Comparison of ENCODE assay signal across 27 cellular contexts in genomic region chr19:38449518-38449917, GRCh38. TPM values are rescaled to one million over a fixed set of nuclear protein-coding genes. Genes with fewer than 3 reads are reported as not detected.
DNase-seq lines count a peak whose midpoint lies in the region; ATAC-seq, FAIRE-seq and TF ChIP-seq lines count a peak whose summit lies in the region.
"Had no signal": no experiment of that assay in that cellular context is flagged by ENCODE, and none has a peak within 500 bp of the region (broad histone marks: within the 10 kb centered on the region; RNA-seq: fewer than 3 reads in every experiment).

No MANE protein-coding gene starts in this region.

- no TSS peak for BruUV-seq in K562 (replicated peaks; lab: Mats Ljungman, UMichigan)

- POLR2A ChIA-PET in HEK293 (lab: Yijun Ruan, JAX) (no interaction called here), K562 (lab: Yijun Ruan, JAX) (interaction anchor here (1.5 kb wide), 1 partner anchor 24 kb away, joined by 4 read pairs; the partner anchor contains the start of gene RASGRP4)

- no peaks in the 10 kb centered on the region for H3K79me2 ChIP-seq in K562 (ENCODE audit: control insufficient read depth, insufficient read depth, low read length)

- H3K36me3 ChIP-seq in HEK293 (ENCODE audit: control insufficient read depth in 2 of 2, insufficient read depth in 1 of 2, low read length in 2 of 2) (no peaks in the 10 kb centered on the region), K562 (ENCODE audit: control insufficient read depth, insufficient read depth, low read length) (peaks cover 25% of the 10 kb centered on the region; the same call in 1 of the 3 replicates), skeletal muscle tissue (ENCODE audit: control insufficient read depth in 3 of 3, insufficient read depth in 3 of 3, low read length in 3 of 3) (peaks cover 67 to 80% (median 70%) of the 10 kb centered on the region in 3 donors)

- in situ Hi-C loops in K562 (cut with MboI): no loop called here

- 56% methylated on average over 5 of the region's 5 CpGs for WGBS in K562 (ENCODE audit: insufficient coverage, low coverage, missing lambda C conversion rate)

- H3K4me1 ChIP-seq in HEK293 (ENCODE audit: control insufficient read depth, insufficient read depth, low read length) (no peaks in the 10 kb centered on the region), K562 (replicated peaks in 1 of 2; ENCODE audit: control insufficient read depth in 2 of 2, insufficient read depth in 2 of 2, low read length in 2 of 2) (peaks cover 5 to 26% of the 10 kb centered on the region in 2 experiments), skeletal muscle tissue (ENCODE audit: control insufficient read depth in 3 of 3, insufficient read depth in 3 of 3, low read length in 3 of 3) (peaks cover 0 to 31% (median 15%) of the 10 kb centered on the region in 3 donors)
- H3K4me1 ChIP-seq: Caco-2 had no signal

- no peak for DNase-seq in K562 (ENCODE audit: extremely low read depth in 1 of 4, low spot score in 3 of 4)
- peak; percentile 18 for DNase-seq in myocyte (ENCODE audit: low read depth)
- DNase-seq in AG08396 (ENCODE audit: low spot score): no peak
- no peak for DNase-seq in DMS 273 (lab: John Stamatoyannopoulos, UW; ENCODE audit: unreplicated experiment)
- DNase-seq: ACHN; AML-193; Caco-2; CD4-positive, alpha-beta T cell; DMS153; DMS79; GDM1; HCEC 1CT; HFFc6; KBM-7 had no signal

- no peak overlapping the region for H2AFZ ChIP-seq in K562 (ENCODE audit: low read depth, low read length)

- CTCF ChIA-PET in HEK293 (lab: Yijun Ruan, JAX) (no interaction called here), K562 (lab: Yijun Ruan, JAX; ENCODE audit: low intra/inter-chr PET ratio) (no interaction called here)

- H3K9ac ChIP-seq in K562 (ENCODE audit: insufficient read depth in 1 of 2, low read depth in 2 of 2, low read length in 2 of 2) (no peak overlapping the region), skeletal muscle tissue (ENCODE audit: low read depth in 1 of 3, low read length in 3 of 3) (no peak overlapping the region)

- no peak for FAIRE-seq in K562 (lab: Jason Lieb, UNC)
- FAIRE-seq: D721Med, GM12892, GM18507, H54 had no signal

- H3K27me3 ChIP-seq in K562 (ENCODE audit: control insufficient read depth in 2 of 2, insufficient read depth in 2 of 2, low read length in 2 of 2) (no peaks in the 10 kb centered on the region), skeletal muscle tissue (ENCODE audit: control insufficient read depth in 3 of 3, insufficient read depth in 3 of 3, low read length in 3 of 3) (no peaks in the 10 kb centered on the region)

- no peak for TF ChIP-seq RAD21 in K562 (CRISPR knock-in tag; conservative IDR thresholded peaks at IDR 0.05 in 1 of 2, IDR thresholded peaks at IDR 0.05 in 1 of 2)

- intact Hi-C loops in K562 (cut with micrococcal nuclease): no loop called here

- TF ChIP-seq CTCF in HEK293 (tag by site-specific recombination; IDR thresholded peaks at IDR 0.05): no peak
- TF ChIP-seq CTCF in K562 (IDR thresholded peaks at IDR 0.05 in 2 of 3, conservative IDR thresholded peaks at IDR 0.05 in 1 of 3; ENCODE audit: insufficient read depth in 2 of 3, low read depth in 1 of 3, low read length in 3 of 3): no peak

- H3K27ac ChIP-seq in HEK293 (ENCODE audit: extremely low read depth, low read depth, low read length) (no peak overlapping the region), K562 (ENCODE audit: extremely low read depth, low read depth, low read length) (no peak overlapping the region), skeletal muscle tissue (ENCODE audit: low read depth, low read length) (peak overlapping the region; percentile 40)
- H3K27ac ChIP-seq: C4-2B, HL-60 had no signal

- ATAC-seq in K562 (no peak), GM21381 (IDR thresholded peaks at IDR 0.05; ENCODE audit: unreplicated experiment) (no peak)

- no peak for TF ChIP-seq EP300 in K562 (IDR thresholded peaks at IDR 0.05; ENCODE audit: low read length)

- no peaks in the 10 kb centered on the region for H3K9me3 ChIP-seq in HEK293 (ENCODE audit: control insufficient read depth, insufficient read depth, low read depth, low read length)
- no peaks in the 10 kb centered on the region for H3K9me3 ChIP-seq in K562 (replicated peaks; ENCODE audit: control insufficient read depth, insufficient read depth, low read depth, low read length)
- no peaks in the 10 kb centered on the region for H3K9me3 ChIP-seq in skeletal muscle tissue (ENCODE audit: control insufficient read depth in 3 of 3, low read length in 3 of 3)
- H3K9me3 ChIP-seq: Caco-2 had no signal

- no peak for TF ChIP-seq POLR2A in K562 (conservative IDR thresholded peaks at IDR 0.05)

- H4K20me1 ChIP-seq in K562 (replicated peaks; ENCODE audit: control insufficient read depth, insufficient read depth, low read length): no peaks in the 10 kb centered on the region

- H3K4me2 ChIP-seq in K562 (ENCODE audit: insufficient read depth, low read length): no peak overlapping the region

- H3K9me1 ChIP-seq in K562 (ENCODE audit: control insufficient read depth, insufficient read depth, low read length): no peaks in the 10 kb centered on the region

- no peak overlapping the region for H3K4me3 ChIP-seq in HEK293 (ENCODE audit: low read depth, low read length)
- H3K4me3 ChIP-seq in K562: no peak overlapping the region
- H3K4me3 ChIP-seq in skeletal muscle tissue (ENCODE audit: low read length in 3 of 3): no peak overlapping the region

TF ChIP-seq in HEK293, 187 proteins besides CTCF, POLR2A, EP300 and RAD21 (continues in another document):
- TF ChIP-seq MZF1 (tag by site-specific recombination; IDR thresholded peaks at IDR 0.05; ENCODE audit: borderline replicate concordance): no peak

TF ChIP-seq in K562, 482 proteins besides CTCF, POLR2A, EP300 and RAD21 (continues in another document):
- no peak for TF ChIP-seq PURB (CRISPR knock-in tag; IDR thresholded peaks at IDR 0.05; ENCODE audit: low read depth)

RNA-seq across cellular contexts. Expression of gene RYR1, which starts 16.0 kb away (rescaled TPM):
- 52.1 and 114 TPM in 2 replicates for total RNA-seq in K562 (2011; cell fraction: chromatin; rRNA removed; ENCODE audit: low replicate concordance)
- 41.3 and 44.4 TPM in 2 replicates for total RNA-seq in K562 (2011; cell fraction: nucleolus; rRNA removed)
- total RNA-seq in K562 (2011; cell fraction: nucleoplasm; rRNA removed): 47.0 and 64.5 TPM in 2 replicates
- total RNA-seq in K562 (2014; rRNA removed) (4.6 and 5.1 TPM in 2 replicates), K562 (2014; rRNA removed; fragmentation: Illumina TruSeq; extraction: Trizol) (2.3 and 2.9 TPM in 2 replicates), K562 (2015; rRNA removed; fragmentation: Illumina TruSeq; extraction: Trizol) (2.7 and 3.1 TPM in 2 replicates), K562 (2021) (5.3 and 7.4 TPM in 2 replicates), myocyte (166 and 168 TPM in 2 replicates), skeletal muscle tissue (243 TPM)
- polyA plus RNA-seq in K562 (2011; rRNA removed) (3.0 and 3.7 TPM in 2 replicates), K562 (2014; fragmentation: Illumina TruSeq; extraction: Trizol) (6.0 and 7.4 TPM in 2 replicates), K562 (2014; fragmentation: Nextera tagmentation; extraction: Ambion mirVana) (under 1 TPM; 0.11 to 0.58 TPM), K562 (2014; rRNA removed) (5.6 and 6.6 TPM in 2 replicates)
- 3.6 and 4.2 TPM in 2 replicates for polyA plus RNA-seq in K562 (2011; cell fraction: cytosol; rRNA removed)
- polyA plus RNA-seq in K562 (2011; cell fraction: nucleus; rRNA removed): 23.2 and 44.6 TPM in 2 replicates
- polyA plus RNA-seq in K562 (2012): 6.7 and 7.4 TPM in 2 replicates
- polyA minus RNA-seq in K562 (2011; rRNA and poly(A)+ RNA removed): 2.7 and 10.5 TPM in 2 replicates
- 3.2 and 9.9 TPM in 2 replicates for polyA minus RNA-seq in K562 (2011; cell fraction: cytosol; rRNA and poly(A)+ RNA removed)
- 9.3 and 13.7 TPM in 2 replicates for polyA minus RNA-seq in K562 (2011; cell fraction: nucleus; rRNA and poly(A)+ RNA removed)
- polyA plus RNA-seq in myocyte (2012): 99.1 TPM
- total RNA-seq: A172, HFFc6, HT1080 had no signal

RNA-seq across cellular contexts. Expression of gene RASGRP4, which starts 23.5 kb away (rescaled TPM):
- total RNA-seq in K562 (2011; cell fraction: chromatin; rRNA removed; ENCODE audit: low replicate concordance): 5.4 and 14.4 TPM in 2 replicates
- 6.4 and 8.8 TPM in 2 replicates for total RNA-seq in K562 (2011; cell fraction: nucleolus; rRNA removed)
- 5.6 and 10.2 TPM in 2 replicates for total RNA-seq in K562 (2011; cell fraction: nucleoplasm; rRNA removed)
- total RNA-seq in K562 (2014; rRNA removed) (2.8 and 3.8 TPM in 2 replicates), K562 (2014; rRNA removed; fragmentation: Illumina TruSeq; extraction: Trizol) (1.1 TPM in 2 replicates), K562 (2015; rRNA removed; fragmentation: Illumina TruSeq; extraction: Trizol) (3.5 and 3.8 TPM in 2 replicates), K562 (2021) (3.9 TPM in 2 replicates), myocyte (0.16 and 0.19 TPM in 2 replicates), skeletal muscle tissue (1.0 TPM)
- polyA plus RNA-seq in K562 (2011; rRNA removed) (4.5 and 11.4 TPM in 2 replicates), K562 (2014; fragmentation: Illumina TruSeq; extraction: Trizol) (4.4 and 4.8 TPM in 2 replicates), K562 (2014; fragmentation: Nextera tagmentation; extraction: Ambion mirVana) (under 1 TPM; 0.39 to 0.55 TPM), K562 (2014; rRNA removed) (3.4 and 4.6 TPM in 2 replicates)
- polyA plus RNA-seq in K562 (2011; cell fraction: cytosol; rRNA removed): 11.2 and 13.0 TPM in 2 replicates
- polyA plus RNA-seq in K562 (2011; cell fraction: nucleus; rRNA removed): 23.4 and 27.1 TPM in 2 replicates
- 5.5 and 22.2 TPM in 2 replicates for polyA plus RNA-seq in K562 (2012)
- 1.8 and 2.5 TPM in 2 replicates for polyA minus RNA-seq in K562 (2011; rRNA and poly(A)+ RNA removed)
- 4.3 and 6.2 TPM in 2 replicates for polyA minus RNA-seq in K562 (2011; cell fraction: cytosol; rRNA and poly(A)+ RNA removed)
- polyA minus RNA-seq in K562 (2011; cell fraction: nucleus; rRNA and poly(A)+ RNA removed): 3.0 and 5.6 TPM in 2 replicates
- 0.20 TPM for polyA plus RNA-seq in myocyte (2012)
- total RNA-seq: A172, Caco-2, Daoy, HFFc6, HT1080 had no signal
- polyA plus RNA-seq: BJ had no signal

RNA-seq across cellular contexts. Expression of gene FAM98C, which starts 46.6 kb away (rescaled TPM):
- total RNA-seq in K562 (2011; cell fraction: chromatin; rRNA removed; ENCODE audit: low replicate concordance): 20.3 and 72.0 TPM in 2 replicates
- total RNA-seq in K562 (2011; cell fraction: nucleolus; rRNA removed): 76.2 and 91.1 TPM in 2 replicates
- total RNA-seq in K562 (2011; cell fraction: nucleoplasm; rRNA removed): 41.2 and 45.5 TPM in 2 replicates
- total RNA-seq in K562 (2014; rRNA removed): 28.3 and 31.2 TPM in 2 replicates
- total RNA-seq in K562 (2014; rRNA removed; fragmentation: Illumina TruSeq; extraction: Trizol): 6.8 and 7.2 TPM in 2 replicates
- total RNA-seq in K562 (2015; rRNA removed; fragmentation: Illumina TruSeq; extraction: Trizol): 12.6 and 13.7 TPM in 2 replicates
- 26.0 and 26.7 TPM in 2 replicates for total RNA-seq in K562 (2021)
- 16.0 and 22.7 TPM in 2 replicates for polyA plus RNA-seq in K562 (2011; rRNA removed)
- polyA plus RNA-seq in K562 (2011; cell fraction: cytosol; rRNA removed): 25.2 and 53.5 TPM in 2 replicates
- 72.4 and 115 TPM in 2 replicates for polyA plus RNA-seq in K562 (2011; cell fraction: nucleus; rRNA removed)
- polyA plus RNA-seq in K562 (2012): 18.2 and 37.7 TPM in 2 replicates
- 9.6 and 13.1 TPM in 2 replicates for polyA plus RNA-seq in K562 (2014; fragmentation: Illumina TruSeq; extraction: Trizol)
- polyA plus RNA-seq in K562 (2014; fragmentation: Nextera tagmentation; extraction: Ambion mirVana): 1 to 10 TPM; 1.7 to 4.3 TPM
- 40.8 and 43.8 TPM in 2 replicates for polyA plus RNA-seq in K562 (2014; rRNA removed)
- polyA minus RNA-seq in K562 (2011; rRNA and poly(A)+ RNA removed): 3.4 and 5.0 TPM in 2 replicates
- 17.2 and 20.5 TPM in 2 replicates for polyA minus RNA-seq in K562 (2011; cell fraction: cytosol; rRNA and poly(A)+ RNA removed)
- polyA minus RNA-seq in K562 (2011; cell fraction: nucleus; rRNA and poly(A)+ RNA removed): 17.5 and 23.6 TPM in 2 replicates
- total RNA-seq in myocyte: 11.7 and 11.8 TPM in 2 replicates
- polyA plus RNA-seq in myocyte (2012): 20.3 TPM
- 4.7 TPM for total RNA-seq in skeletal muscle tissue
